10 cellular contexts compared by ENCODE assay signal in genomic region chr2:147689510-147689909, GRCh38.
A peak's percentile ranks its signal among the peaks of the same experiment; 100 is the strongest.
DNase-seq lines count a peak whose midpoint lies in the region; ATAC-seq lines count a peak whose summit lies in the region.
"Had no signal": no experiment of that assay in that cellular context is flagged by ENCODE, and none has a peak within 500 bp of the region (broad histone marks: within the 10 kb centered on the region; RNA-seq: fewer than 3 reads in every experiment).

No MANE protein-coding gene starts in this region.

- H3K4me3 Mint-ChIP-seq in activated CD8-positive, alpha-beta memory T cell treated with anti-CD3 and anti-CD28 coated beads, Interleukin-2, amount 10 ng/mL, durations not matched to agents 7 days and 5 days = no peak overlapping the region

- H3K36me3 Mint-ChIP-seq in activated CD8-positive, alpha-beta memory T cell treated with anti-CD3 and anti-CD28 coated beads, Interleukin-2, amount 10 ng/mL, durations not matched to agents 7 days and 5 days = no peaks in the 10 kb centered on the region

- no peaks in the 10 kb centered on the region for H3K27me3 Mint-ChIP-seq in activated CD8-positive, alpha-beta memory T cell treated with anti-CD3 and anti-CD28 coated beads, Interleukin-2, amount 10 ng/mL, durations not matched to agents 7 days and 5 days

- H3K4me1 Mint-ChIP-seq in activated CD8-positive, alpha-beta memory T cell treated with anti-CD3 and anti-CD28 coated beads, Interleukin-2, amount 10 ng/mL, durations not matched to agents 7 days and 5 days = no peaks in the 10 kb centered on the region

- CTCF ChIA-PET in activated CD8-positive, alpha-beta memory T cell treated with anti-CD3 and anti-CD28 coated beads, Interleukin-2, amount 10 ng/mL, durations not matched to agents 7 days and 5 days (lab: Charles Lee) = no interaction called here

- ATAC-seq in GM19351 (IDR thresholded peaks at IDR 0.05; ENCODE audit: unreplicated experiment) (peak; percentile 99), HG03045 (IDR thresholded peaks at IDR 0.05; ENCODE audit: unreplicated experiment) (peak; percentile 98)
- no peak for ATAC-seq in activated CD8-positive, alpha-beta memory T cell treated with anti-CD3 and anti-CD28 coated beads, Interleukin-2, amount 10 ng/mL, durations not matched to agents 7 days and 5 days

- no peak overlapping the region for H3K27ac Mint-ChIP-seq in activated CD8-positive, alpha-beta memory T cell treated with anti-CD3 and anti-CD28 coated beads, Interleukin-2, amount 10 ng/mL, durations not matched to agents 7 days and 5 days

- DNase-seq in AML-193 (lab: John Stamatoyannopoulos, UW) = peak; percentile 2 to 26
- peak; percentile 69 for DNase-seq in OCI-M1 (lab: John Stamatoyannopoulos, UW)
- DNase-seq in D341Med (ENCODE audit: low spot score) = no peak
- no peak for DNase-seq in NCI-H1436 (lab: John Stamatoyannopoulos, UW)
- no peak for DNase-seq in activated CD8-positive, alpha-beta memory T cell treated with anti-CD3 and anti-CD28 coated beads, Interleukin-2, amount 10 ng/mL, durations not matched to agents 7 days and 5 days
- no peak for DNase-seq in ureter (ENCODE audit: low spot score)
- DNase-seq: activated CD8-positive, alpha-beta memory T cell treated with anti-CD3 and anti-CD28 coated beads, Interleukin-2, amount 50 U/mL, for 48 hours; NCI-H82 had no signal

- H3K9me3 Mint-ChIP-seq in activated CD8-positive, alpha-beta memory T cell treated with anti-CD3 and anti-CD28 coated beads, Interleukin-2, amount 10 ng/mL, durations not matched to agents 7 days and 5 days (ENCODE audit: low read depth) = no peaks in the 10 kb centered on the region

Comparison
In these comparisons a context has a peak if more than half of its experiments do, and no peak if none do; other contexts are left out.
1. DNase-seq: peak in AML-193 (2 of 2) and OCI-M1 (single experiment); none in D341Med (single experiment), NCI-H1436 (single experiment), activated CD8-positive, alpha-beta memory T cell treated with anti-CD3 and anti-CD28 coated beads, Interleukin-2, amount 10 ng/mL, durations not matched to agents 7 days and 5 days (single experiment) and ureter (single experiment).